Comparison of ENCODE assay signal across 13 cellular contexts in the genomic region with DNA sequence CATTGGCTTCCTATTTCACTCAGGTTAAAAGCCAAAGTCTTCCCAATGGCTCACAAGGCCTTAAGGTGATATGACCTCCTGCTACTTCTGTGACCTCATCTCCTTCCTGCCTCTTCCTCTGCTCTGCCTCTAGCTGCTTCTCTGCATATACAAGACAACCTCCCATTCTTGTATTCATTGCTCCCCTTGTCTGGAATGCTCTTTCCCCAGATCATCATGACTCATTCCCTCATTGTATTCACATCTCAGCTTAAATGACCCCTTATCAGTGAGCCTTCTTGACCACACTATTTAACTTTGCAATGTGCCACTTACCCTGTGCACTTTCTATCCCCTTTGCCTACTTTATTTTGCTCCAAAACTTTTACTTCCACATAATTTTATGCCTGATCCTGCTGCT.
DNase-seq lines count a peak whose midpoint lies in the region; ATAC-seq and TF ChIP-seq lines count a peak whose summit lies in the region.
"Had no signal": no experiment of that assay in that cellular context is flagged by ENCODE, and none has a peak within 500 bp of the region (broad histone marks: within the 10 kb centered on the region; RNA-seq: fewer than 3 reads in every experiment).

No MANE protein-coding gene starts in this region.

- DNase-seq in Calu3: peak; percentile 5
- DNase-seq in M059J (ENCODE audit: low read depth): peak; percentile 93
- DNase-seq in choroid plexus epithelial cell (ENCODE audit: low read depth): peak; percentile 49
- DNase-seq in lung microvascular endothelial cell (ENCODE audit: low read depth in 2 of 2): peak; percentile 36 to 89
- no peak for DNase-seq in NCI-H2029 treated with DMSO at 0.1 percent for 48 hours (lab: John Stamatoyannopoulos, UW)
- DNase-seq in CD4-positive, alpha-beta memory T cell: no peak
- DNase-seq: cortex of kidney; GDM1; NCI-H1092; small intestine; stimulated activated naive CD4-positive, alpha-beta T cell had no signal

- no peaks in the 10 kb centered on the region for H3K9me3 ChIP-seq in CD4-positive, alpha-beta memory T cell (ENCODE audit: control insufficient read depth in 1 of 2, low read length in 2 of 2)

- H3K4me1 ChIP-seq in CD4-positive, alpha-beta memory T cell (ENCODE audit: insufficient read depth, low read length): peaks cover 43% of the 10 kb centered on the region

- BruUV-seq in Calu3 (replicated peaks; lab: Mats Ljungman, UMichigan): no TSS peak

- intact Hi-C loops in Calu3 (cut with micrococcal nuclease; ENCODE audit: unreplicated experiment): no loop called here
- intact Hi-C loops in CD4-positive, alpha-beta memory T cell (cut with micrococcal nuclease): no loop called here

- H3K4me3 ChIP-seq in choroid plexus epithelial cell (ENCODE audit: low read depth, low read length): no peak overlapping the region
- no peak overlapping the region for H3K4me3 ChIP-seq in CD4-positive, alpha-beta memory T cell (ENCODE audit: low read length in 2 of 2)

- H3K27ac Mint-ChIP-seq in Calu3 (ENCODE audit: unreplicated experiment): peak overlapping the region; percentile 45
- H3K27ac Mint-ChIP-seq in CD4-positive, alpha-beta memory T cell: peak overlapping the region in 2 of 7 donors; percentile 18 to 62

- CTCF ChIA-PET in Calu3 (lab: Charles Lee): interaction anchor here (0.8 to 0.9 kb wide), 2 partner anchors 15 to 18 kb away, joined by 4 read pairs; no protein-coding TSS in a partner anchor
- CTCF ChIA-PET in CD4-positive, alpha-beta memory T cell (lab: Charles Lee; ENCODE audit: partially characterized antibody): no interaction called here

- POLR2A ChIA-PET in CD4-positive, alpha-beta memory T cell (lab: Charles Lee; ENCODE audit: partially characterized antibody): no interaction called here

- H3K4me3 Mint-ChIP-seq in Calu3 (ENCODE audit: low read depth, unreplicated experiment): no peak overlapping the region
- H3K4me3 Mint-ChIP-seq in CD4-positive, alpha-beta memory T cell: peak overlapping the region in 4 of 8 donors; percentile 0 to 51 (median 42)

- no peaks in the 10 kb centered on the region for H3K27me3 ChIP-seq in CD4-positive, alpha-beta memory T cell (ENCODE audit: insufficient read depth, low read length)

- no peak overlapping the region for H3K27ac ChIP-seq in CD4-positive, alpha-beta memory T cell (ENCODE audit: low read depth, low read length)

- TF ChIP-seq CTCF in Calu3 (IDR thresholded peaks at IDR 0.05; ENCODE audit: unreplicated experiment): no peak
- TF ChIP-seq CTCF in choroid plexus epithelial cell (conservative IDR thresholded peaks at IDR 0.05; ENCODE audit: low read depth, low read length): no peak

- peaks cover 17% of the 10 kb centered on the region for H3K36me3 ChIP-seq in CD4-positive, alpha-beta memory T cell (ENCODE audit: insufficient read depth, low read length)

- peaks cover 16% of the 10 kb centered on the region for H3K4me1 Mint-ChIP-seq in Calu3 (ENCODE audit: low read depth, unreplicated experiment)
- H3K4me1 Mint-ChIP-seq in CD4-positive, alpha-beta memory T cell: peaks cover 46 to 73% (median 58%) of the 10 kb centered on the region in 4 donors

- no peaks in the 10 kb centered on the region for H3K27me3 Mint-ChIP-seq in Calu3 (ENCODE audit: unreplicated experiment)
- no peaks in the 10 kb centered on the region for H3K27me3 Mint-ChIP-seq in CD4-positive, alpha-beta memory T cell

- ATAC-seq in HG02870 (IDR thresholded peaks at IDR 0.05; ENCODE audit: unreplicated experiment) (no peak), HG03432 (IDR thresholded peaks at IDR 0.05; ENCODE audit: unreplicated experiment) (no peak)

- H3K9me3 Mint-ChIP-seq in Calu3 (ENCODE audit: low read depth, unreplicated experiment): peaks cover 5% of the 10 kb centered on the region
- peaks cover 0 to 7% (median 2%) of the 10 kb centered on the region in 8 donors for H3K9me3 Mint-ChIP-seq in CD4-positive, alpha-beta memory T cell

- H3K36me3 Mint-ChIP-seq in Calu3 (ENCODE audit: insufficient read depth, unreplicated experiment): peaks cover 7% of the 10 kb centered on the region
- H3K36me3 Mint-ChIP-seq in CD4-positive, alpha-beta memory T cell: peaks cover 47 to 58% of the 10 kb centered on the region in 2 donors

Comparison
In these comparisons a context has a peak if more than half of its experiments do, and no peak if none do; other contexts are left out.
1. DNase-seq: peak in Calu3 (single experiment), M059J (single experiment), choroid plexus epithelial cell (single experiment) and lung microvascular endothelial cell (2 of 2); none in NCI-H2029 treated with DMSO at 0.1 percent for 48 hours (single experiment) and CD4-positive, alpha-beta memory T cell (0 of 5).